ENCODE assay signal across 1 cellular context in the genomic region with DNA sequence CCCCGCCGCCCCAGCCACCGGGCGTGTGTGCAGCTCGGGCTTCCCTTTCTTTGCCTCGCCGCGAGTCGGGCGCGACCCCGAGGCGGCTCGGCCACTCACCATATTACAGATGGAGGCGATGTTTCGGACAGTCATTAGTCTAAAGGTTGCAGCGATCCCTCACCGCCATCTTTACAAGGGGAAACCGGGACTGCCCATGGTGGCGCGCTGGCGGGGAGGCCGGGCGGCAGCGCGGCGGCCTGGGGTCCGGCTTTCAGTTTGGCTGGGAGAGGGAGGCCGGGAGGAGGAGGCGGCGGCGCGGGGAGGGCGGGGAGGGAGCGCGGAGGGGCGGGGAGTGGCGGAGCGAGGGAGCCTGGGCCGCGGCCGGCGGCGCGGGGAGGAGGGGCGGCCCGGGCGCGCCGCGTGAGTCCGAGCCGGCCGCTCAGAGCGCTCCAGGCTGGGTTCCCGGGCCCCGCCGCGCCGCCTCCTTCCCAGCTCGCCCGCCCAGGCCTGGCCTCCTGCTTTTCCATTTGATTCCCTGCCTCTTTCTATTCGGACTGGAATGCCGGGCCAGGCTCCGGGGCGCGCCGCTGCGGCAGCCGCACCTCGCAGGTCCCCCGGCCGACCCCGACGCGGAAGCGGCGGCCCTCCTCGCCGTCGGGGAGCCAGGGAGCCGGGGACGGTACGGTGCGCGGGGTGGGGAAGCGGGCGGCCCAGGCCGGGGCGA.
A peak's percentile ranks its signal among the peaks of the same experiment; 100 is the strongest.
TF ChIP-seq lines count a peak whose summit lies in the region.

A gene with protein sequence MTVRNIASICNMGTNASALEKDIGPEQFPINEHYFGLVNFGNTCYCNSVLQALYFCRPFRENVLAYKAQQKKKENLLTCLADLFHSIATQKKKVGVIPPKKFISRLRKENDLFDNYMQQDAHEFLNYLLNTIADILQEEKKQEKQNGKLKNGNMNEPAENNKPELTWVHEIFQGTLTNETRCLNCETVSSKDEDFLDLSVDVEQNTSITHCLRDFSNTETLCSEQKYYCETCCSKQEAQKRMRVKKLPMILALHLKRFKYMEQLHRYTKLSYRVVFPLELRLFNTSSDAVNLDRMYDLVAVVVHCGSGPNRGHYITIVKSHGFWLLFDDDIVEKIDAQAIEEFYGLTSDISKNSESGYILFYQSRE (minus strand): TSS at position 286 of the 706 bp plus-strand sequence. CDS start 151 bp downstream, at position 135.

TF ChIP-seq in K562, 482 proteins besides CTCF, POLR2A, EP300 and RAD21 (continued from another document and continues in another):
- TF ChIP-seq, protein P1, sequence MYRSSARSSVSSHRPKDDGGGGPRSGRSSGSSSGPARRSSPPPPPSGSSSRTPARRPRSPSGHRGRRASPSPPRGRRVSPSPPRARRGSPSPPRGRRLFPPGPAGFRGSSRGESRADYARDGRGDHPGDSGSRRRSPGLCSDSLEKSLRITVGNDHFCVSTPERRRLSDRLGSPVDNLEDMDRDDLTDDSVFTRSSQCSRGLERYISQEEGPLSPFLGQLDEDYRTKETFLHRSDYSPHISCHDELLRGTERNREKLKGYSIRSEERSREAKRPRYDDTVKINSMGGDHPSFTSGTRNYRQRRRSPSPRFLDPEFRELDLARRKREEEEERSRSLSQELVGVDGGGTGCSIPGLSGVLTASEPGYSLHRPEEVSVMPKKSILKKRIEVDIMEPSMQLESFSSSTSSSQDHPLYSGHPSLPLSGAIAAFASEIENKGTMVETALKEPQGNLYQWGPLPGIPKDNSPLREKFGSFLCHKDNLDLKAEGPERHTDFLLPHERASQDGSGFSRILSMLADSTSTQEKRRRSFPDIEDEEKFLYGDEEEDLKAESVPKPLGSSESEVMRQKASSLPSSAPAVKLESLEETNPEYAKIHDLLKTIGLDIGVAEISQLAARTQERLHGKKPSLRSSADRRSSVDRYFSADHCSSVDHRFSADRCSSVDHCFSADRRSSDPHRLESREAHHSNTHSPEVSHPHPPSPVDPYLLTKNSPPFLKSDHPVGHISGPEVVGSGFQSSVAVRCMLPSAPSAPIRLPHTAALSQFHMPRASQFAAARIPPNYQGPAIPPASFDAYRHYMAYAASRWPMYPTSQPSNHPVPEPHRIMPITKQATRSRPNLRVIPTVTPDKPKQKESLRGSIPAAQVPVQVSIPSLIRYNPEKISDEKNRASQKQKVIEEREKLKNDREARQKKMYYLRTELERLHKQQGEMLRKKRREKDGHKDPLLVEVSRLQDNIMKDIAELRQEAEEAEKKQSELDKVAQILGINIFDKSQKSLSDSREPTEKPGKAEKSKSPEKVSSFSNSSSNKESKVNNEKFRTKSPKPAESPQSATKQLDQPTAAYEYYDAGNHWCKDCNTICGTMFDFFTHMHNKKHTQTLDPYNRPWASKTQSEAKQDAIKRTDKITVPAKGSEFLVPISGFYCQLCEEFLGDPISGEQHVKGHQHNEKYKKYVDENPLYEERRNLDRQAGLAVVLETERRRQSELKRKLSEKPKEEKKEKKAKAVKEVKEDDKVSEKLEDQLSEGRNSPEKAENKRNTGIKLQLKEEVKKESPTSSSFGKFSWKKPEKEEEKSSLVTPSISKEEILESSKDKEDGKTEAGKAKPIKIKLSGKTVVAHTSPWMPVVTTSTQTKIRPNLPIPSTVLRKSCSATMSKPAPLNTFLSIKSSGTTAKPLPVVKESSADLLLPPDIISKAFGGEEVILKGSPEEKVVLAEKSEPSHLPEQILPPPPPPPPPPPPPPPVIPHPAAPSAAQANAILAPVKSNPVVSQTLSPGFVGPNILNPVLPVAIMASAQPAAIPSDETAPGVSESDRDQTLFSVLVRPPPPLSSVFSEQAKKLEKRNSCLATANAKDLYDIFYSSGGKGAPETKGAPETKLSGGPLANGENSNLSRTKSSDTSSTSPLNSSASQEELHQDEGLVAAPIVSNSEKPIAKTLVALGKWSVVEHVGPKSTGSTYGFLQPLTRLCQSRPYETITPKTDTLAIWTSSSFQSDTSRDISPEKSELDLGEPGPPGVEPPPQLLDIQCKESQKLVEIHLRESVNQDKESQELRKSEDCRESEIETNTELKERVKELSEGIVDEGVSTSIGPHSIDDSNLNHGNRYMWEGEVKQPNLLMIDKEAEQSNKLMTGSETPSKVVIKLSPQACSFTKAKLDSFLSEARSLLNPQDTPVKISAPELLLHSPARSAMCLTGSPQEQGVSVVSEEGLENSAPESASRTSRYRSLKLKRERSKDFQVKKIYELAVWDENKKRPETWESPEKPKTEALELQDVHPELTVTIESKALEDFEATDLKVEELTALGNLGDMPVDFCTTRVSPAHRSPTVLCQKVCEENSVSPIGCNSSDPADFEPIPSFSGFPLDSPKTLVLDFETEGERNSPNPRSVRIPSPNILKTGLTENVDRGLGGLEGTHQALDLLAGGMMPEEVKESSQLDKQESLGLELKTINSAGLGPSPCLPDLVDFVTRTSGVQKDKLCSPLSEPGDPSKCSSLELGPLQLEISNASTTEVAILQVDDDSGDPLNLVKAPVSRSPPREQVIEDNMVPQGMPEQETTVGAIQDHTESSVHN (IDR thresholded peaks at IDR 0.05; ENCODE audit: borderline replicate concordance in 1 of 2, low read depth in 1 of 2) = no peak
- TF ChIP-seq RBFOX2 (IDR thresholded peaks at IDR 0.05; ENCODE audit: low read depth, low read length) = peak; percentile 82
- peak in 1 of 3 experiments; percentile 81 for TF ChIP-seq YY1 (IDR thresholded peaks at IDR 0.05; ENCODE audit: borderline replicate concordance in 1 of 3, control insufficient read depth in 1 of 3, extremely low read depth in 1 of 3, insufficient read depth in 3 of 3, insufficient read length in 1 of 3, insufficient replicate concordance in 2 of 3, low read depth in 1 of 3, low read length in 2 of 3)
- TF ChIP-seq, protein P2, sequence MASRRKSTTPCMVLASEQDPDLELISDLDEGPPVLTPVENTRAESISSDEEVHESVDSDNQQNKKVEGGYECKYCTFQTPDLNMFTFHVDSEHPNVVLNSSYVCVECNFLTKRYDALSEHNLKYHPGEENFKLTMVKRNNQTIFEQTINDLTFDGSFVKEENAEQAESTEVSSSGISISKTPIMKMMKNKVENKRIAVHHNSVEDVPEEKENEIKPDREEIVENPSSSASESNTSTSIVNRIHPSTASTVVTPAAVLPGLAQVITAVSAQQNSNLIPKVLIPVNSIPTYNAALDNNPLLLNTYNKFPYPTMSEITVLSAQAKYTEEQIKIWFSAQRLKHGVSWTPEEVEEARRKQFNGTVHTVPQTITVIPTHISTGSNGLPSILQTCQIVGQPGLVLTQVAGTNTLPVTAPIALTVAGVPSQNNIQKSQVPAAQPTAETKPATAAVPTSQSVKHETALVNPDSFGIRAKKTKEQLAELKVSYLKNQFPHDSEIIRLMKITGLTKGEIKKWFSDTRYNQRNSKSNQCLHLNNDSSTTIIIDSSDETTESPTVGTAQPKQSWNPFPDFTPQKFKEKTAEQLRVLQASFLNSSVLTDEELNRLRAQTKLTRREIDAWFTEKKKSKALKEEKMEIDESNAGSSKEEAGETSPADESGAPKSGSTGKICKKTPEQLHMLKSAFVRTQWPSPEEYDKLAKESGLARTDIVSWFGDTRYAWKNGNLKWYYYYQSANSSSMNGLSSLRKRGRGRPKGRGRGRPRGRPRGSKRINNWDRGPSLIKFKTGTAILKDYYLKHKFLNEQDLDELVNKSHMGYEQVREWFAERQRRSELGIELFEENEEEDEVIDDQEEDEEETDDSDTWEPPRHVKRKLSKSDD (conservative IDR thresholded peaks at IDR 0.05; ENCODE audit: low read length) = no peak
- TF ChIP-seq, protein P3, sequence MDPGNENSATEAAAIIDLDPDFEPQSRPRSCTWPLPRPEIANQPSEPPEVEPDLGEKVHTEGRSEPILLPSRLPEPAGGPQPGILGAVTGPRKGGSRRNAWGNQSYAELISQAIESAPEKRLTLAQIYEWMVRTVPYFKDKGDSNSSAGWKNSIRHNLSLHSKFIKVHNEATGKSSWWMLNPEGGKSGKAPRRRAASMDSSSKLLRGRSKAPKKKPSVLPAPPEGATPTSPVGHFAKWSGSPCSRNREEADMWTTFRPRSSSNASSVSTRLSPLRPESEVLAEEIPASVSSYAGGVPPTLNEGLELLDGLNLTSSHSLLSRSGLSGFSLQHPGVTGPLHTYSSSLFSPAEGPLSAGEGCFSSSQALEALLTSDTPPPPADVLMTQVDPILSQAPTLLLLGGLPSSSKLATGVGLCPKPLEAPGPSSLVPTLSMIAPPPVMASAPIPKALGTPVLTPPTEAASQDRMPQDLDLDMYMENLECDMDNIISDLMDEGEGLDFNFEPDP (CRISPR knock-in tag; IDR thresholded peaks at IDR 0.05) = no peak
- 0 out of 2 replicates have a peak, but pooled peaks have one; percentile 6 for TF ChIP-seq EP400 (IDR thresholded peaks at IDR 0.05)
- TF ChIP-seq PHF20 (IDR thresholded peaks at IDR 0.05; ENCODE audit: partially characterized antibody) = peak; percentile 23
- TF ChIP-seq CBFB (CRISPR knock-in tag; IDR thresholded peaks at IDR 0.05) = no peak
- no peak for TF ChIP-seq ZNF197 (CRISPR knock-in tag; IDR thresholded peaks at IDR 0.05; ENCODE audit: low read depth)
- TF ChIP-seq HNRNPH1 (optimal IDR thresholded peaks at IDR 0.05; ENCODE audit: low read depth, low read length) = no peak
- no peak for TF ChIP-seq HIVEP1 (CRISPR knock-in tag; IDR thresholded peaks at IDR 0.05)
- TF ChIP-seq ELF2 (CRISPR knock-in tag; IDR thresholded peaks at IDR 0.05) = peak; percentile 55; the same call in 1 of the 2 replicates
- no peak for TF ChIP-seq SMAD3 (CRISPR knock-in tag; conservative IDR thresholded peaks at IDR 0.05)
- TF ChIP-seq CREB1 (IDR thresholded peaks at IDR 0.05) = no peak
- no peak for TF ChIP-seq CREB1 (CRISPR knock-in tag; IDR thresholded peaks at IDR 0.05)
- TF ChIP-seq, protein P4, sequence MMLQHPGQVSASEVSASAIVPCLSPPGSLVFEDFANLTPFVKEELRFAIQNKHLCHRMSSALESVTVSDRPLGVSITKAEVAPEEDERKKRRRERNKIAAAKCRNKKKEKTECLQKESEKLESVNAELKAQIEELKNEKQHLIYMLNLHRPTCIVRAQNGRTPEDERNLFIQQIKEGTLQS (IDR thresholded peaks at IDR 0.05) = no peak
- TF ChIP-seq, protein P4 (CRISPR knock-in tag; conservative IDR thresholded peaks at IDR 0.05) = no peak
- TF ChIP-seq ZKSCAN3 (CRISPR knock-in tag; IDR thresholded peaks at IDR 0.05) = no peak
- TF ChIP-seq, protein P5, sequence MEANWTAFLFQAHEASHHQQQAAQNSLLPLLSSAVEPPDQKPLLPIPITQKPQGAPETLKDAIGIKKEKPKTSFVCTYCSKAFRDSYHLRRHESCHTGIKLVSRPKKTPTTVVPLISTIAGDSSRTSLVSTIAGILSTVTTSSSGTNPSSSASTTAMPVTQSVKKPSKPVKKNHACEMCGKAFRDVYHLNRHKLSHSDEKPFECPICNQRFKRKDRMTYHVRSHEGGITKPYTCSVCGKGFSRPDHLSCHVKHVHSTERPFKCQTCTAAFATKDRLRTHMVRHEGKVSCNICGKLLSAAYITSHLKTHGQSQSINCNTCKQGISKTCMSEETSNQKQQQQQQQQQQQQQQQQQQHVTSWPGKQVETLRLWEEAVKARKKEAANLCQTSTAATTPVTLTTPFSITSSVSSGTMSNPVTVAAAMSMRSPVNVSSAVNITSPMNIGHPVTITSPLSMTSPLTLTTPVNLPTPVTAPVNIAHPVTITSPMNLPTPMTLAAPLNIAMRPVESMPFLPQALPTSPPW (CRISPR knock-in tag; IDR thresholded peaks at IDR 0.05) = peak; percentile 92
- no peak for TF ChIP-seq TRIM24 (IDR thresholded peaks at IDR 0.05)
- TF ChIP-seq, protein P6, sequence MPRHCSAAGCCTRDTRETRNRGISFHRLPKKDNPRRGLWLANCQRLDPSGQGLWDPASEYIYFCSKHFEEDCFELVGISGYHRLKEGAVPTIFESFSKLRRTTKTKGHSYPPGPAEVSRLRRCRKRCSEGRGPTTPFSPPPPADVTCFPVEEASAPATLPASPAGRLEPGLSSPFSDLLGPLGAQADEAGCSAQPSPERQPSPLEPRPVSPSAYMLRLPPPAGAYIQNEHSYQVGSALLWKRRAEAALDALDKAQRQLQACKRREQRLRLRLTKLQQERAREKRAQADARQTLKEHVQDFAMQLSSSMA (CRISPR knock-in tag; IDR thresholded peaks at IDR 0.05) = no peak
- TF ChIP-seq ZSCAN29 (IDR thresholded peaks at IDR 0.05) = no peak
- TF ChIP-seq ZNF316 (IDR thresholded peaks at IDR 0.05) = no peak
- TF ChIP-seq, protein P7, sequence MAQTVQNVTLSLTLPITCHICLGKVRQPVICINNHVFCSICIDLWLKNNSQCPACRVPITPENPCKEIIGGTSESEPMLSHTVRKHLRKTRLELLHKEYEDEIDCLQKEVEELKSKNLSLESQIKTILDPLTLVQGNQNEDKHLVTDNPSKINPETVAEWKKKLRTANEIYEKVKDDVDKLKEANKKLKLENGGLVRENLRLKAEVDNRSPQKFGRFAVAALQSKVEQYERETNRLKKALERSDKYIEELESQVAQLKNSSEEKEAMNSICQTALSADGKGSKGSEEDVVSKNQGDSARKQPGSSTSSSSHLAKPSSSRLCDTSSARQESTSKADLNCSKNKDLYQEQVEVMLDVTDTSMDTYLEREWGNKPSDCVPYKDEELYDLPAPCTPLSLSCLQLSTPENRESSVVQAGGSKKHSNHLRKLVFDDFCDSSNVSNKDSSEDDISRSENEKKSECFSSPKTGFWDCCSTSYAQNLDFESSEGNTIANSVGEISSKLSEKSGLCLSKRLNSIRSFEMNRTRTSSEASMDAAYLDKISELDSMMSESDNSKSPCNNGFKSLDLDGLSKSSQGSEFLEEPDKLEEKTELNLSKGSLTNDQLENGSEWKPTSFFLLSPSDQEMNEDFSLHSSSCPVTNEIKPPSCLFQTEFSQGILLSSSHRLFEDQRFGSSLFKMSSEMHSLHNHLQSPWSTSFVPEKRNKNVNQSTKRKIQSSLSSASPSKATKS (CRISPR knock-in tag; IDR thresholded peaks at IDR 0.05) = no peak
- TF ChIP-seq HCFC1 (IDR thresholded peaks at IDR 0.05; ENCODE audit: low read depth, low read length) = 0 out of 2 replicates have a peak, but pooled peaks have one; percentile 5
- no peak for TF ChIP-seq PTBP1 (IDR thresholded peaks at IDR 0.05; ENCODE audit: low read depth, low read length)
- TF ChIP-seq HNRNPK (IDR thresholded peaks at IDR 0.05; ENCODE audit: low read depth, low read length, poor library complexity, severe bottlenecking) = no peak
- TF ChIP-seq ZNF77 (CRISPR knock-in tag; IDR thresholded peaks at IDR 0.05) = no peak
- no peak for TF ChIP-seq SMARCA5 (IDR thresholded peaks at IDR 0.05)
